Comparison of ENCODE assay signal across 9 cellular contexts in genomic region chr4:2281575-2282343, GRCh38. TPM values are rescaled to one million over a fixed set of nuclear protein-coding genes. Genes with fewer than 3 reads are reported as not detected.
DNase-seq lines count a peak whose midpoint lies in the region; ATAC-seq and TF ChIP-seq lines count a peak whose summit lies in the region.
"Had no signal": no experiment of that assay in that cellular context is flagged by ENCODE, and none has a peak within 500 bp of the region (broad histone marks: within the 10 kb centered on the region; RNA-seq: fewer than 3 reads in every experiment).

No MANE protein-coding gene starts in this region.

- peak; percentile 64 to 69 for DNase-seq in activated CD4-positive, alpha-beta T cell treated with anti-CD3 and anti-CD28 coated beads, Interleukin-2, amount 50 U/mL, for 4 hours
- DNase-seq in heart left ventricle (peak in 3 of 5 donors; percentile 15 to 65 (median 19)), NCI-H187 treated with DMSO at 0.1 percent for 48 hours (lab: John Stamatoyannopoulos, UW) (no peak), SJCRH30 (no peak), smooth muscle cell (lab: John Stamatoyannopoulos, UW; ENCODE audit: unreplicated experiment) (no peak)
- peak; percentile 61 for DNase-seq in stimulated activated naive CD8-positive, alpha-beta T cell treated with anti-CD3 and anti-CD28 coated beads, Interleukin-15, Interleukin-2, amounts not matched to agents 100 U/mL and 50 U/mL, for 24 hours

- no peak overlapping the region for H3K4me2 ChIP-seq in smooth muscle cell

- H3K4me1 ChIP-seq in heart left ventricle (no peaks in the 10 kb centered on the region), SJCRH30 (no peaks in the 10 kb centered on the region; the same call in 1 of the 2 replicates), smooth muscle cell (ENCODE audit: low read depth) (no peaks in the 10 kb centered on the region)
- H3K4me1 ChIP-seq: SJSA1 had no signal

- H3K9me3 ChIP-seq in heart left ventricle (no peaks in the 10 kb centered on the region), SJCRH30 (replicated peaks) (no peaks in the 10 kb centered on the region), smooth muscle cell (replicated peaks; ENCODE audit: low read depth) (no peaks in the 10 kb centered on the region)
- H3K9me3 ChIP-seq: SJSA1 had no signal

- H3K36me3 ChIP-seq in heart left ventricle (no peaks in the 10 kb centered on the region), SJCRH30 (no peaks in the 10 kb centered on the region), smooth muscle cell (ENCODE audit: low read depth) (no peaks in the 10 kb centered on the region)
- H3K36me3 ChIP-seq: SJSA1 had no signal

- 57 to 75% (median 66%) methylated on average over 10 of the region's 10 CpGs for WGBS in heart left ventricle, 4 donors
- WGBS in smooth muscle cell (ENCODE audit: low lambda C conversion rate), result 87% methylated on average over 10 of the region's 10 CpGs

- H3K4me3 ChIP-seq in heart left ventricle, result no peak overlapping the region
- no peak overlapping the region for H3K4me3 ChIP-seq in SJCRH30
- no peak overlapping the region for H3K4me3 ChIP-seq in smooth muscle cell
- H3K4me3 ChIP-seq: SJSA1 had no signal

- TF ChIP-seq POLR2A in heart left ventricle (IDR thresholded peaks at IDR 0.05), result no peak

- intact Hi-C loops in heart left ventricle (cut with DNase I), result no loop called here

- no peak overlapping the region for H3K9ac ChIP-seq in smooth muscle cell (ENCODE audit: low read depth)

- H3K27me3 ChIP-seq in heart left ventricle (no peaks in the 10 kb centered on the region), SJCRH30 (peaks cover 10% of the 10 kb centered on the region; the same call in 1 of the 2 replicates), smooth muscle cell (ENCODE audit: low read depth) (no peaks in the 10 kb centered on the region)
- H3K27me3 ChIP-seq: SJSA1 had no signal

- no peaks in the 10 kb centered on the region for H3K79me2 ChIP-seq in smooth muscle cell (ENCODE audit: low read depth)

- peak; percentile 81 for ATAC-seq in GM18909 (IDR thresholded peaks at IDR 0.05; ENCODE audit: poor library complexity, unreplicated experiment)
- peak; percentile 83 for ATAC-seq in HG03432 (IDR thresholded peaks at IDR 0.05; ENCODE audit: unreplicated experiment)
- ATAC-seq in heart left ventricle, result peak in 1 of 4 donors; percentile 30
- peak; percentile 84 for ATAC-seq in stimulated activated naive CD8-positive, alpha-beta T cell treated with anti-CD3 and anti-CD28 coated beads, Interleukin-15, Interleukin-2, amounts not matched to agents 100 U/mL and 50 U/mL, for 24 hours

- H4K20me1 ChIP-seq in smooth muscle cell (ENCODE audit: low read depth), result no peaks in the 10 kb centered on the region

- no peak overlapping the region for H2AFZ ChIP-seq in smooth muscle cell (ENCODE audit: low read depth)

- no peaks in the 10 kb centered on the region for H3F3A ChIP-seq in smooth muscle cell (ENCODE audit: low read depth)

- TF ChIP-seq CTCF in heart left ventricle (IDR thresholded peaks at IDR 0.05) (no peak), smooth muscle cell (IDR thresholded peaks at IDR 0.05; ENCODE audit: borderline replicate concordance, insufficient read depth, poor library complexity, severe bottlenecking) (no peak)

- H3K27ac ChIP-seq in heart left ventricle, result peak overlapping the region in 1 of 12 donors; percentile 79
- H3K27ac ChIP-seq in SJCRH30, result no peak overlapping the region
- H3K27ac ChIP-seq in smooth muscle cell (ENCODE audit: low read depth), result no peak overlapping the region
- H3K27ac ChIP-seq: SJSA1 had no signal

RNA-seq across cellular contexts. Expression of gene MXD4, which starts 19.9 kb away (rescaled TPM):
- total RNA-seq in heart left ventricle, result 10 to 100 TPM; 27.5 to 76.6 (median 35.5) TPM
- 10 to 100 TPM; 39.0 to 55.5 TPM for polyA plus RNA-seq in heart left ventricle
- 5.7 and 7.1 TPM in 2 replicates for total RNA-seq in SJCRH30 (2014; rRNA removed; shearing (Covaris generic))
- 26.8 and 28.2 TPM in 2 replicates for total RNA-seq in smooth muscle cell
- 81.8 and 87.6 TPM in 2 replicates for polyA plus RNA-seq in smooth muscle cell

RNA-seq across cellular contexts. Expression of gene HAUS3, which starts 39.8 kb away (rescaled TPM):
- total RNA-seq in heart left ventricle, result 1 to 10 TPM; 4.2 to 8.3 (median 6.3) TPM
- 1 to 10 TPM; 4.2 to 6.8 TPM for polyA plus RNA-seq in heart left ventricle
- total RNA-seq in SJCRH30 (2014; rRNA removed; shearing (Covaris generic)), result 25.0 and 29.1 TPM in 2 replicates
- total RNA-seq in smooth muscle cell, result 15.1 and 16.2 TPM in 2 replicates
- 8.7 and 13.4 TPM in 2 replicates for polyA plus RNA-seq in smooth muscle cell

RNA-seq across cellular contexts. Expression of gene POLN, which starts 39.8 kb away (rescaled TPM):
- total RNA-seq in heart left ventricle, result 1 to 10 TPM in 7 of 9 donors, under 1 TPM in 2; 0.38 to 4.5 (median 2.6) TPM
- under 1 TPM; 0.79 to 0.84 TPM for polyA plus RNA-seq in heart left ventricle
- total RNA-seq in SJCRH30 (2014; rRNA removed; shearing (Covaris generic)), result 1.3 and 1.4 TPM in 2 replicates
- total RNA-seq in smooth muscle cell, result 0.63 and 3.0 TPM in 2 replicates
- 0.35 and 2.0 TPM in 2 replicates for polyA plus RNA-seq in smooth muscle cell

Comparison
In these comparisons a context has a peak if more than half of its experiments do, and no peak if none do; other contexts are left out.
1. DNase-seq: peak in activated CD4-positive, alpha-beta T cell treated with anti-CD3 and anti-CD28 coated beads, Interleukin-2, amount 50 U/mL, for 4 hours (2 of 2), heart left ventricle (3 of 5) and stimulated activated naive CD8-positive, alpha-beta T cell treated with anti-CD3 and anti-CD28 coated beads, Interleukin-15, Interleukin-2, amounts not matched to agents 100 U/mL and 50 U/mL, for 24 hours (single experiment); none in NCI-H187 treated with DMSO at 0.1 percent for 48 hours (single experiment), SJCRH30 (0 of 2) and smooth muscle cell (single experiment).